ENCODE assay signal across 26 cellular contexts in genomic region chr4:88860594-88860993, GRCh38.
"Had no signal": no experiment of that assay in that cellular context is flagged by ENCODE, and none has a peak within 500 bp of the region (broad histone marks: within the 10 kb centered on the region; RNA-seq: fewer than 3 reads in every experiment).

No MANE protein-coding gene starts in this region.

- H3K9me3 ChIP-seq: mucosa of descending colon, neutrophil, stomach, suprapubic skin, tibial artery, upper lobe of right lung had no signal

- ATAC-seq: activated CD8-positive, alpha-beta memory T cell treated with anti-CD3 and anti-CD28 coated beads, Interleukin-2, amount 10 ng/mL, durations not matched to agents 7 days and 5 days; activated CD8-positive, alpha-beta T cell treated with anti-CD3 and anti-CD28 coated beads, Interleukin-2, amount 10 ng/mL, durations not matched to agents 7 days and 5 days; activated T-cell treated with anti-CD3 and anti-CD28 coated beads, Interleukin-2, amount 50 U/mL, for 72 hours; left ventricle myocardium superior; mucosa of descending colon; stimulated activated naive B cell treated with anti-CD40 and anti-IgM and Interleukin-4, amounts not matched to agents 10 μg/mL and 1 μg/mL and 100 μg/mL, for 72 hours; upper lobe of right lung had no signal

- H3K36me3 ChIP-seq: brain microvascular endothelial cell, neutrophil, stomach, suprapubic skin, tibial artery, upper lobe of right lung had no signal

- H3K4me3 ChIP-seq: coronary artery, dorsolateral prefrontal cortex, mucosa of descending colon, stomach, suprapubic skin, tibial artery, upper lobe of right lung had no signal

- H3K4me1 ChIP-seq: suprapubic skin had no signal

- DNase-seq: activated B cell treated with CpG ODN at 0.5 μM for 24 hours; activated CD4-positive, alpha-beta T cell treated with anti-CD3 and anti-CD28 coated beads, Interleukin-2, amount 50 U/mL, for 1 hour; activated CD8-positive, alpha-beta memory T cell treated with anti-CD3 and anti-CD28 coated beads, Interleukin-2, amount 10 ng/mL, durations not matched to agents 7 days and 5 days; activated CD8-positive, alpha-beta T cell treated with anti-CD3 and anti-CD28 coated beads, Interleukin-2, amount 10 ng/mL, durations not matched to agents 7 days and 5 days; activated effector memory CD4-positive, alpha-beta T cell treated with Interleukin-2 at 50 U/mL for 16 hours; activated naive CD4-positive, alpha-beta T cell treated with Interleukin-2 at 50 U/mL for 16 hours; activated T-cell treated with anti-CD3 and anti-CD28 coated beads for 4 hours; activated T-cell treated with anti-CD3 and anti-CD28 coated beads, Interleukin-2, amount 50 U/mL, for 72 hours; anterior cingulate cortex; brain microvascular endothelial cell; dorsolateral prefrontal cortex; effector memory CD4-positive, alpha-beta T cell; foreskin melanocyte; islet precursor cell; left ventricle myocardium superior; mucosa of descending colon; retina; stimulated activated CD4-positive, alpha-beta T cell treated with anti-CD3 and anti-CD28 coated beads, Interleukin-15, amount 100 ng/mL, for 24 hours; stimulated activated CD4-positive, alpha-beta T cell treated with anti-CD3 and anti-CD28 coated beads, Interleukin-2, amount 100 ng/mL, for 24 hours; stimulated activated naive B cell treated with anti-CD40 and anti-IgM and Interleukin-4, amounts not matched to agents 10 μg/mL and 1 μg/mL and 100 μg/mL, for 72 hours; stomach; tibial artery; upper lobe of right lung had no signal

- H3K27me3 ChIP-seq: brain microvascular endothelial cell, dorsolateral prefrontal cortex, neutrophil, stomach, suprapubic skin, tibial artery, upper lobe of right lung had no signal

- H3K27ac ChIP-seq: brain microvascular endothelial cell, coronary artery, suprapubic skin, tibial artery, upper lobe of right lung had no signal
